In the genomic region with DNA sequence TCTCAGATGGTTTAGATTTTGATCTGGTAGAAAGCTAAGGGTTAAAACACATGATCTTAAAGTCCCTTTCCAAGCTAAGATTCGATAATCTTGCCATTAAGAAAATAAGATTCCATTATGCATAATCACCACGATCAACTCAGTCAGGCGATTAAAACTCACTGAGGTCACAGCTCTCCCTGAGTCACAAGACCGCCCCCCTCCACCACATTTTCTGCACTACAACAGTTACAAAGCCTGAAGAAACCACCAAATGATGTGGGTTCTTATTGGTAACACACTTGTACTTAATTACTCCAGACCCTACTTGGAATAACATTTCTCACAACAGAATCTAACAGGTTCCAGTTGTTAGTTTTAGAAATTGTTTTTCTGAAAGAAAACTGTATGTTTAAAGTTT, we compare ENCODE assay signal across 13 cellular contexts.
A peak's percentile ranks its signal among the peaks of the same experiment; 100 is the strongest.
DNase-seq lines count a peak whose midpoint lies in the region; TF ChIP-seq lines count a peak whose summit lies in the region.
"Had no signal": no experiment of that assay in that cellular context is flagged by ENCODE, and none has a peak within 500 bp of the region (broad histone marks: within the 10 kb centered on the region; RNA-seq: fewer than 3 reads in every experiment).

No MANE protein-coding gene starts in this region.

- no peaks in the 10 kb centered on the region for H3K9me3 Mint-ChIP-seq in endothelial cell (ENCODE audit: unreplicated experiment)

- TF ChIP-seq CTCF in endothelial cell (IDR thresholded peaks at IDR 0.05; ENCODE audit: unreplicated experiment), result no peak
- no peak for TF ChIP-seq CTCF in adrenal gland (IDR thresholded peaks at IDR 0.05)

- WGBS in adrenal gland, 4 donors, result 69 to 83% (median 81%) methylated on average over 4 of the region's 4 CpGs

- TF ChIP-seq POLR2A in adrenal gland (IDR thresholded peaks at IDR 0.05), result no peak

- no peaks in the 10 kb centered on the region for H3K9me3 ChIP-seq in adrenal gland (replicated peaks in 1 of 3)

- H3K27ac Mint-ChIP-seq in endothelial cell (ENCODE audit: unreplicated experiment), result no peak overlapping the region

- H3K4me1 ChIP-seq in adrenal gland (replicated peaks in 1 of 2), result no peaks in the 10 kb centered on the region

- H3K4me3 ChIP-seq in adrenal gland, result no peak overlapping the region

- DNase-seq in activated CD8-positive, alpha-beta memory T cell treated with anti-CD3 and anti-CD28 coated beads for 24 hours, result peak; percentile 64
- no peak for DNase-seq in activated CD8-positive, alpha-beta memory T cell treated with anti-CD3 and anti-CD28 coated beads, Interleukin-2, amount 50 U/mL, for 48 hours
- DNase-seq in activated CD8-positive, alpha-beta memory T cell treated with anti-CD3 and anti-CD28 coated beads for 4 hours (ENCODE audit: low read depth in 2 of 2), result peak; percentile 22 to 32
- peak; percentile 54 for DNase-seq in glomerular visceral epithelial cell (ENCODE audit: extremely low spot score)
- DNase-seq in stimulated activated CD8-positive, alpha-beta memory T cell treated with anti-CD3 and anti-CD28 coated beads, Interleukin-4, amount 100 ng/mL, for 48 hours, result peak; percentile 48
- DNase-seq in endothelial cell (ENCODE audit: low spot score), result no peak
- no peak for DNase-seq in adrenal gland
- DNase-seq in DMS 273 treated with DMSO at 0.1 percent for 48 hours (lab: John Stamatoyannopoulos, UW), result no peak
- DNase-seq: ACHN, NCI-H2171, nucleus accumbens, PC-3, T1000 had no signal

- intact Hi-C loops in adrenal gland (cut with DNase I), result no loop called here

- peaks cover 7% of the 10 kb centered on the region for H3K36me3 Mint-ChIP-seq in endothelial cell (ENCODE audit: low read depth, unreplicated experiment)

- no peak overlapping the region for H3K4me3 Mint-ChIP-seq in endothelial cell (ENCODE audit: unreplicated experiment)

- no peak overlapping the region for H3K27ac ChIP-seq in adrenal gland

- peaks cover 21% of the 10 kb centered on the region for H3K4me1 Mint-ChIP-seq in endothelial cell (ENCODE audit: unreplicated experiment)

- H3K27me3 Mint-ChIP-seq in endothelial cell (ENCODE audit: unreplicated experiment), result no peaks in the 10 kb centered on the region

- no peaks in the 10 kb centered on the region for H3K27me3 ChIP-seq in adrenal gland

- H3K36me3 ChIP-seq in adrenal gland (replicated peaks in 1 of 2), result no peaks in the 10 kb centered on the region

Comparison
In these comparisons a context has a peak if more than half of its experiments do, and no peak if none do; other contexts are left out.
1. DNase-seq: peak in activated CD8-positive, alpha-beta memory T cell treated with anti-CD3 and anti-CD28 coated beads for 24 hours (single experiment), activated CD8-positive, alpha-beta memory T cell treated with anti-CD3 and anti-CD28 coated beads for 4 hours (2 of 2), glomerular visceral epithelial cell (single experiment) and stimulated activated CD8-positive, alpha-beta memory T cell treated with anti-CD3 and anti-CD28 coated beads, Interleukin-4, amount 100 ng/mL, for 48 hours (single experiment); none in activated CD8-positive, alpha-beta memory T cell treated with anti-CD3 and anti-CD28 coated beads, Interleukin-2, amount 50 U/mL, for 48 hours (single experiment), endothelial cell (single experiment), adrenal gland (0 of 7) and DMS 273 treated with DMSO at 0.1 percent for 48 hours (single experiment).